1 cellular context compared by ENCODE assay signal in genomic region chr1:26695417-26696190, GRCh38.
TF ChIP-seq lines count a peak whose summit lies in the region.

TSS of gene ARID1A (plus strand) at chr1:26696015. CDS start at chr1:26696404, 389 bp downstream.

TF ChIP-seq in HepG2, 621 proteins besides CTCF, POLR2A, EP300 and RAD21 (continued from another document):
- TF ChIP-seq ZNF383 (CRISPR knock-in tag; IDR thresholded peaks at IDR 0.05; ENCODE audit: borderline replicate concordance): peak; percentile 13; the same call in 1 of the 2 replicates
- TF ChIP-seq GMEB2 (CRISPR knock-in tag; IDR thresholded peaks at IDR 0.05; ENCODE audit: low read depth): peak; percentile 66; the same call in 1 of the 2 replicates
- peak; percentile 79; the same call in 1 of the 3 replicates for TF ChIP-seq MXI1 (IDR thresholded peaks at IDR 0.05; ENCODE audit: borderline replicate concordance, low read depth, low read length)
- TF ChIP-seq RBM22 (optimal IDR thresholded peaks at IDR 0.05; ENCODE audit: low read length): no peak
- TF ChIP-seq CREB1 (IDR thresholded peaks at IDR 0.05): peak; percentile 20; the same call in 1 of the 2 replicates
- TF ChIP-seq CREB1 (CRISPR knock-in tag; IDR thresholded peaks at IDR 0.05): peak; percentile 57; the same call in 1 of the 2 replicates
- TF ChIP-seq BCLAF1 (IDR thresholded peaks at IDR 0.05): no peak
- no peak for TF ChIP-seq CENPBD1 (CRISPR knock-in tag; IDR thresholded peaks at IDR 0.05; ENCODE audit: borderline replicate concordance, low read depth)
- TF ChIP-seq ZXDC (CRISPR knock-in tag; IDR thresholded peaks at IDR 0.05): peak; percentile 48
- TF ChIP-seq SPEN (CRISPR knock-in tag; IDR thresholded peaks at IDR 0.05; ENCODE audit: low read depth): peak; percentile 95
- TF ChIP-seq ZNF704 (CRISPR knock-in tag; IDR thresholded peaks at IDR 0.05; ENCODE audit: borderline replicate concordance): peak; percentile 92; the same call in 1 of the 2 replicates
- TF ChIP-seq ZMYM3 (CRISPR knock-in tag; IDR thresholded peaks at IDR 0.05): peak; percentile 95
- TF ChIP-seq ZNF784 (CRISPR knock-in tag; IDR thresholded peaks at IDR 0.05; ENCODE audit: borderline replicate concordance): 0 out of 2 replicates have a peak, but pooled peaks have one; percentile 90
- TF ChIP-seq ZNF446 (CRISPR knock-in tag; IDR thresholded peaks at IDR 0.05): peak; percentile 89
- peak; percentile 92 for TF ChIP-seq HIVEP1 (CRISPR knock-in tag; IDR thresholded peaks at IDR 0.05)
- no peak; the same call in 1 of the 2 replicates for TF ChIP-seq ZNF510 (CRISPR knock-in tag; IDR thresholded peaks at IDR 0.05; ENCODE audit: low read depth)
- TF ChIP-seq HNRNPLL (IDR thresholded peaks at IDR 0.05; ENCODE audit: low read depth, low read length, poor library complexity, severe bottlenecking): peak; percentile 80
- peak; percentile 86 for TF ChIP-seq SAP130 (CRISPR knock-in tag; IDR thresholded peaks at IDR 0.05; ENCODE audit: low read depth)
- TF ChIP-seq ZNF597 (CRISPR knock-in tag; IDR thresholded peaks at IDR 0.05): no peak
- TF ChIP-seq ZNF644 (CRISPR knock-in tag; IDR thresholded peaks at IDR 0.05; ENCODE audit: low read depth): 0 out of 2 replicates have a peak, but pooled peaks have one; percentile 43
- no peak for TF ChIP-seq SMC3 (IDR thresholded peaks at IDR 0.05; ENCODE audit: low read length)
- TF ChIP-seq CREBL2 (CRISPR knock-in tag; IDR thresholded peaks at IDR 0.05; ENCODE audit: borderline replicate concordance): no peak; the same call in 1 of the 2 replicates
- peak; percentile 55; the same call in 1 of the 2 replicates for TF ChIP-seq ZNF3 (CRISPR knock-in tag; IDR thresholded peaks at IDR 0.05)
- TF ChIP-seq PTBP1 (IDR thresholded peaks at IDR 0.05; ENCODE audit: low read depth, low read length, poor library complexity, severe bottlenecking): peak; percentile 97
- peak; percentile 79; the same call in 1 of the 2 replicates for TF ChIP-seq ZNF558 (CRISPR knock-in tag; IDR thresholded peaks at IDR 0.05; ENCODE audit: borderline replicate concordance)
